Comparison of ENCODE assay signal across 1 cellular context in genomic region chr14:106185837-106186233, GRCh38.
TF ChIP-seq lines count a peak whose summit lies in the region.

No MANE protein-coding gene starts in this region.

TF ChIP-seq in SK-N-SH, 30 proteins besides CTCF, POLR2A, EP300 and RAD21 (continued from another document):
- TF ChIP-seq REST (IDR thresholded peaks at IDR 0.05; ENCODE audit: low read depth, low read length) (no peak), CHD2 (IDR thresholded peaks at IDR 0.05; ENCODE audit: low read length, partially characterized antibody) (no peak), RCOR1 (IDR thresholded peaks at IDR 0.05; ENCODE audit: low read length) (no peak)
